In the genomic region with DNA sequence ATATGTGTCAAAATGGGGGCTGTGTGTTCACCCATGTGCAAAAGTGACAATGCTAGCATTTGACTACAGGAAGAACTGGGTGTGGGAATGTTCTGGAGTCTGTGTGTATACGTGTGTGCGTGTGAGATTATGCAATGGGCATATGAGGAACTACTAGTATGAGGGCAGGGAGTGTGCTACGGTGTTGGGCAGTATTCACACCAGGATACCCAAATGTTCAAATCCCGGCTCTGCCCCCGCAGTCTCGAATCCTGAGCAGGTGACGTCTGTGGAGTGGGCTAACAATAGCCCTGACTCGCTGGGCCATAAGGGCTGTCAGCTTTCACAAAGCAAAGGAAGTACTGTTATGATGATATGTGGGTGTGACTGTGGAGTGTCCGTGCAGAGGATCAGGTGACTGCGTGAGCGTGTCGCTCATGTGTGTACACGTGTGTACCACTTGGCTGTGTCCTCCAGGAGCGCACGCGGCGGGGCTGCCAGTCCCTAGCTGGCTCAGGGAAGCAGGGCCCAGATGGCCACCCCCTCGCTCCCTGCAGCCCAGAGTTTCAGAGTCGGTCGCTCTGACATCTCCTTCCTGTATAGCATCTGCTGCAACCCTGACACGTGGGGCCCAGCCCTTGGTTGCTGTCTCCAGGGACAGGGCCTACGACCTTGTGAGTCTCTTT, we compare ENCODE assay signal across 1 cellular context.
TF ChIP-seq lines count a peak whose summit lies in the region.

No MANE protein-coding gene starts in this region.

TF ChIP-seq in GM23338, 12 proteins besides CTCF, POLR2A, EP300 and RAD21 (continued from another document):
- TF ChIP-seq, protein P1, sequence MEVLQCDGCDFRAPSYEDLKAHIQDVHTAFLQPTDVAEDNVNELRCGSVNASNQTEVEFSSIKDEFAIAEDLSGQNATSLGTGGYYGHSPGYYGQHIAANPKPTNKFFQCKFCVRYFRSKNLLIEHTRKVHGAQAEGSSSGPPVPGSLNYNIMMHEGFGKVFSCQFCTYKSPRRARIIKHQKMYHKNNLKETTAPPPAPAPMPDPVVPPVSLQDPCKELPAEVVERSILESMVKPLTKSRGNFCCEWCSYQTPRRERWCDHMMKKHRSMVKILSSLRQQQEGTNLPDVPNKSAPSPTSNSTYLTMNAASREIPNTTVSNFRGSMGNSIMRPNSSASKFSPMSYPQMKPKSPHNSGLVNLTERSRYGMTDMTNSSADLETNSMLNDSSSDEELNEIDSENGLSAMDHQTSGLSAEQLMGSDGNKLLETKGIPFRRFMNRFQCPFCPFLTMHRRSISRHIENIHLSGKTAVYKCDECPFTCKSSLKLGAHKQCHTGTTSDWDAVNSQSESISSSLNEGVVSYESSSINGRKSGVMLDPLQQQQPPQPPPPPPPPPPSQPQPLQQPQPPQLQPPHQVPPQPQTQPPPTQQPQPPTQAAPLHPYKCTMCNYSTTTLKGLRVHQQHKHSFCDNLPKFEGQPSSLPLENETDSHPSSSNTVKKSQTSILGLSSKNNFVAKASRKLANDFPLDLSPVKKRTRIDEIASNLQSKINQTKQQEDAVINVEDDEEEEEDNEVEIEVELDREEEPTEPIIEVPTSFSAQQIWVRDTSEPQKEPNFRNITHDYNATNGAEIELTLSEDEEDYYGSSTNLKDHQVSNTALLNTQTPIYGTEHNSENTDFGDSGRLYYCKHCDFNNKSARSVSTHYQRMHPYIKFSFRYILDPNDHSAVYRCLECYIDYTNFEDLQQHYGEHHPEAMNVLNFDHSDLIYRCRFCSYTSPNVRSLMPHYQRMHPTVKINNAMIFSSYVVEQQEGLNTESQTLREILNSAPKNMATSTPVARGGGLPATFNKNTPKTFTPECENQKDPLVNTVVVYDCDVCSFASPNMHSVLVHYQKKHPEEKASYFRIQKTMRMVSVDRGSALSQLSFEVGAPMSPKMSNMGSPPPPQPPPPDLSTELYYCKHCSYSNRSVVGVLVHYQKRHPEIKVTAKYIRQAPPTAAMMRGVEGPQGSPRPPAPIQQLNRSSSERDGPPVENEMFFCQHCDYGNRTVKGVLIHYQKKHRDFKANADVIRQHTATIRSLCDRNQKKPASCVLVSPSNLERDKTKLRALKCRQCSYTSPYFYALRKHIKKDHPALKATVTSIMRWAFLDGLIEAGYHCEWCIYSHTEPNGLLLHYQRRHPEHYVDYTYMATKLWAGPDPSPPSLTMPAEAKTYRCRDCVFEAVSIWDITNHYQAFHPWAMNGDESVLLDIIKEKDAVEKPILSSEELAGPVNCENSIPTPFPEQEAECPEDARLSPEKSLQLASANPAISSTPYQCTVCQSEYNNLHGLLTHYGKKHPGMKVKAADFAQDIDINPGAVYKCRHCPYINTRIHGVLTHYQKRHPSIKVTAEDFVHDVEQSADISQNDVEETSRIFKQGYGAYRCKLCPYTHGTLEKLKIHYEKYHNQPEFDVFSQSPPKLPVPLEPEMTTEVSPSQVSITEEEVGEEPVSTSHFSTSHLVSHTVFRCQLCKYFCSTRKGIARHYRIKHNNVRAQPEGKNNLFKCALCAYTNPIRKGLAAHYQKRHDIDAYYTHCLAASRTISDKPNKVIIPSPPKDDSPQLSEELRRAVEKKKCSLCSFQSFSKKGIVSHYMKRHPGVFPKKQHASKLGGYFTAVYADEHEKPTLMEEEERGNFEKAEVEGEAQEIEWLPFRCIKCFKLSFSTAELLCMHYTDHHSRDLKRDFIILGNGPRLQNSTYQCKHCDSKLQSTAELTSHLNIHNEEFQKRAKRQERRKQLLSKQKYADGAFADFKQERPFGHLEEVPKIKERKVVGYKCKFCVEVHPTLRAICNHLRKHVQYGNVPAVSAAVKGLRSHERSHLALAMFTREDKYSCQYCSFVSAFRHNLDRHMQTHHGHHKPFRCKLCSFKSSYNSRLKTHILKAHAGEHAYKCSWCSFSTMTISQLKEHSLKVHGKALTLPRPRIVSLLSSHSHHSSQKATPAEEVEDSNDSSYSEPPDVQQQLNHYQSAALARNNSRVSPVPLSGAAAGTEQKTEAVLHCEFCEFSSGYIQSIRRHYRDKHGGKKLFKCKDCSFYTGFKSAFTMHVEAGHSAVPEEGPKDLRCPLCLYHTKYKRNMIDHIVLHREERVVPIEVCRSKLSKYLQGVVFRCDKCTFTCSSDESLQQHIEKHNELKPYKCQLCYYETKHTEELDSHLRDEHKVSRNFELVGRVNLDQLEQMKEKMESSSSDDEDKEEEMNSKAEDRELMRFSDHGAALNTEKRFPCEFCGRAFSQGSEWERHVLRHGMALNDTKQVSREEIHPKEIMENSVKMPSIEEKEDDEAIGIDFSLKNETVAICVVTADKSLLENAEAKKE (CRISPR knock-in tag; IDR thresholded peaks at IDR 0.05) = no peak
